22 cellular contexts compared by ENCODE assay signal in the genomic region with DNA sequence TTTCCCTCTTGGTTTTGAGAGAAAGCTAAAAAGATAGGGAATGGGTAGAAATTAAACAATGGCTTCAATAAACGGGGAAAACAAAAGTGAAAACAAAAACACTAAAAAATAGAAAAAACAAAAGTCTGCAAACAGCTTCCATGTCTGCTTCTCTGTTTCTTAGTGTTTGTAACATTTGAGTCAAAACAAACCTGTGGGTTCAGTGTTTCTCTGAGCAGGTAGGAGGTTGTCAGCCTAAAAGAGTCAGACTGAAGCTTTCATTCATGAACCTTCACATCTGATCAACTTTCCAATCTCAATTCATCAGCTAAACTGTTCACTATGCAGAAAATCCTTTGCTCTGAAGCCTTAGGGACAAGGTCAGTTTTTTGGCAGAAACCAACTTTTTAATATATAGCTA.
A peak's percentile ranks its signal among the peaks of the same experiment; 100 is the strongest.
DNase-seq lines count a peak whose midpoint lies in the region; ATAC-seq, FAIRE-seq and TF ChIP-seq lines count a peak whose summit lies in the region.
"Had no signal": no experiment of that assay in that cellular context is flagged by ENCODE, and none has a peak within 500 bp of the region (broad histone marks: within the 10 kb centered on the region; RNA-seq: fewer than 3 reads in every experiment).

No MANE protein-coding gene starts in this region.

- H3K9me3 Mint-ChIP-seq in effector memory CD8-positive, alpha-beta T cell, result peaks cover 1 to 5% of the 10 kb centered on the region in 2 donors

- no peaks in the 10 kb centered on the region for H3K4me1 ChIP-seq in psoas muscle
- H3K4me1 ChIP-seq: SJCRH30 had no signal

- H3K27ac Mint-ChIP-seq in effector memory CD8-positive, alpha-beta T cell, result no peak overlapping the region
- H3K27ac Mint-ChIP-seq: T-helper 17 cell had no signal

- H3K27me3 ChIP-seq in psoas muscle (ENCODE audit: insufficient read depth in 3 of 3, low read length in 2 of 3), result no peaks in the 10 kb centered on the region
- H3K27me3 ChIP-seq: SJCRH30 had no signal

- no peak overlapping the region for H3K4me3 ChIP-seq in GM12864 (ENCODE audit: low read depth, low read length)
- H3K4me3 ChIP-seq in psoas muscle, result no peak overlapping the region
- H3K4me3 ChIP-seq: SJCRH30 had no signal

- H3K36me3 ChIP-seq in psoas muscle (ENCODE audit: insufficient read depth in 1 of 2, low read depth in 1 of 2), result no peaks in the 10 kb centered on the region
- H3K36me3 ChIP-seq: SJCRH30 had no signal

- no peaks in the 10 kb centered on the region for H3K4me1 Mint-ChIP-seq in effector memory CD8-positive, alpha-beta T cell (ENCODE audit: low read depth in 2 of 2)
- H3K4me1 Mint-ChIP-seq: T-helper 17 cell had no signal

- TF ChIP-seq CTCF in GM12864 (IDR thresholded peaks at IDR 0.05; ENCODE audit: low read depth, low read length, missing control alignments) (no peak), psoas muscle (IDR thresholded peaks at IDR 0.05) (no peak)

- H3K36me3 Mint-ChIP-seq in effector memory CD8-positive, alpha-beta T cell (ENCODE audit: insufficient read depth), result no peaks in the 10 kb centered on the region

- H3K9me3 ChIP-seq in psoas muscle, result no peaks in the 10 kb centered on the region
- H3K9me3 ChIP-seq: SJCRH30 had no signal

- H3K4me3 Mint-ChIP-seq in effector memory CD8-positive, alpha-beta T cell, result no peak overlapping the region
- H3K4me3 Mint-ChIP-seq: T-helper 17 cell had no signal

- H3K27ac ChIP-seq in psoas muscle, result no peak overlapping the region
- H3K27ac ChIP-seq: 22Rv1, C4-2B, SJCRH30 had no signal

- 33 to 69% (median 59%) methylated on average over 1 of the region's 1 CpG for WGBS in psoas muscle, 3 donors

- ATAC-seq in GM18867 (IDR thresholded peaks at IDR 0.05; ENCODE audit: unreplicated experiment), result peak; percentile 75
- peak; percentile 47 for ATAC-seq in HG02852 (IDR thresholded peaks at IDR 0.05; ENCODE audit: unreplicated experiment)
- ATAC-seq in HG03520 (IDR thresholded peaks at IDR 0.05; ENCODE audit: unreplicated experiment), result peak; percentile 74
- ATAC-seq in psoas muscle, result no peak
- ATAC-seq in effector memory CD8-positive, alpha-beta T cell (replicated peaks), result no peak
- ATAC-seq: Panc1, T-helper 17 cell had no signal

- no peak for FAIRE-seq in urothelium cell line (lab: Jason Lieb, UNC)
- FAIRE-seq: GM18507, GM19239 had no signal

- intact Hi-C loops in psoas muscle (cut with DNase I), result no loop called here

- peak; percentile 10 for DNase-seq in GM12864 (ENCODE audit: low read depth)
- DNase-seq in psoas muscle, result no peak
- DNase-seq in effector memory CD8-positive, alpha-beta T cell, result no peak
- no peak for DNase-seq in OCI-M1 (lab: John Stamatoyannopoulos, UW)
- DNase-seq in urothelium cell line (ENCODE audit: low spot score), result no peak
- DNase-seq: AML-193, DMS79, KG1, NCI-H1417 treated with DMSO at 0.1 percent for 48 hours, NCI-H187 treated with DMSO at 0.1 percent for 48 hours, NCI-H226, NCI-H524, SJCRH30, T-helper 17 cell had no signal

- H3K27me3 Mint-ChIP-seq in effector memory CD8-positive, alpha-beta T cell, result no peaks in the 10 kb centered on the region
- H3K27me3 Mint-ChIP-seq: T-helper 17 cell had no signal

Comparison
In these comparisons a context has a peak if more than half of its experiments do, and no peak if none do; other contexts are left out.
1. ATAC-seq: peak in GM18867 (single experiment), HG02852 (single experiment) and HG03520 (single experiment); none in psoas muscle (0 of 4) and effector memory CD8-positive, alpha-beta T cell (single experiment).